In genomic region chrX:131723646-131724045, GRCh38 we compare ENCODE assay signal across 26 cellular contexts.
"Had no signal": no experiment of that assay in that cellular context is flagged by ENCODE, and none has a peak within 500 bp of the region (broad histone marks: within the 10 kb centered on the region; RNA-seq: fewer than 3 reads in every experiment).

No MANE protein-coding gene starts in this region.

- H3K36me3 ChIP-seq: left ventricle myocardium inferior, neural progenitor cell, neutrophil, ovary, right atrium auricular region, right lobe of liver, stomach, thyroid gland, transverse colon, upper lobe of left lung, vagina had no signal

- H3K4me3 ChIP-seq: left ventricle myocardium inferior, lung, neural progenitor cell, ovary, right atrium auricular region, right lobe of liver, skin epidermis, stomach, testis, thyroid gland, transverse colon, upper lobe of left lung, vagina had no signal

- H2AFZ ChIP-seq: neural progenitor cell had no signal

- H3K9me3 ChIP-seq: neutrophil, ovary, right lobe of liver, testis, thyroid gland, transverse colon, vagina had no signal

- H3K4me1 ChIP-seq: left ventricle myocardium inferior, neural progenitor cell, right atrium auricular region, testis, thyroid gland, transverse colon, vagina had no signal

- H3K4me2 ChIP-seq: neural progenitor cell had no signal

- H3K27me3 ChIP-seq: neural progenitor cell, neutrophil, ovary, right atrium auricular region, testis, thyroid gland, transverse colon, upper lobe of left lung, vagina had no signal

- H3K27ac ChIP-seq: left ventricle myocardium inferior, neural progenitor cell, neutrophil, ovary, right atrium auricular region, right lobe of liver, skin epidermis, stomach, testis, thyroid gland, transverse colon, upper lobe of left lung, vagina had no signal

- DNase-seq: islet precursor cell; left ventricle myocardium inferior; mesendoderm; naive B cell; natural killer cell; nephron progenitor cell; occipital lobe; ovary; right lobe of liver; stimulated activated CD4-positive, alpha-beta T cell treated with anti-CD3 and anti-CD28 coated beads, Interleukin-12 subunit alpha, Interleukin-12 subunit beta, amount 100 ng/mL, for 4 hours; stimulated activated CD4-positive, alpha-beta T cell treated with anti-CD3 and anti-CD28 coated beads, Interleukin-15, amount 100 ng/mL, for 24 hours; stimulated activated CD4-positive, alpha-beta T cell treated with anti-CD3 and anti-CD28 coated beads, Interleukin-2, amount 100 ng/mL, for 24 hours; stimulated activated CD4-positive, alpha-beta T cell treated with anti-CD3 and anti-CD28 coated beads, Interleukin-4, amount 100 ng/mL, for 1 hour; stimulated activated naive B cell treated with anti-CD40 and anti-IgM and Interleukin-4, amounts not matched to agents 10 μg/mL and 1 μg/mL and 100 μg/mL, for 72 hours; stimulated activated naive CD8-positive, alpha-beta T cell treated with anti-CD3 and anti-CD28 coated beads, Interleukin-15, Interleukin-2, amounts not matched to agents 100 U/mL and 50 U/mL, for 24 hours; stomach; testis; thyroid gland; transverse colon; upper lobe of left lung had no signal

- H3K9ac ChIP-seq: neural progenitor cell had no signal

- ATAC-seq: natural killer cell; right lobe of liver; stimulated activated naive CD8-positive, alpha-beta T cell treated with anti-CD3 and anti-CD28 coated beads, Interleukin-15, Interleukin-2, amounts not matched to agents 100 U/mL and 50 U/mL, for 24 hours had no signal
